In the genomic region with DNA sequence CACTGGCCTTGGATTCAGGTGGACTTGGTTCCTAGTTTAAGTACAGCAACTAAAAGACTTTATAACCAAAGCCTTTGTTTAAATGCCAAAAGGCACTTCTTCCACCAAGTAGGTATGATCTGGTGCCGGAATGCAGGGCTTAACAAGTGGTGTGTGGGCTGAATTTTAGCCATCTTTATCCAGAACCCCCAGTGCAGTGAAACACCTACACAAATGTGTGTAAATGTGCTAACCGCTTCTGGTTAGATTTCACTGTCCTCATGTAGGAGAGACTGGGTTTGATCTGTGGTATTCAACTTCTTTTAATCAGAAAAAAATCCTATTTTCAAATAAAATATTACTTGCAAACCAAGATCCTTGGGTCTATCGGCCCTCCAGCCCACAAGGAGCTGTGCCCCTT, we compare ENCODE assay signal across 20 cellular contexts. TPM values are rescaled to one million over a fixed set of nuclear protein-coding genes. Genes with fewer than 3 reads are reported as not detected.
DNase-seq lines count a peak whose midpoint lies in the region; ATAC-seq, FAIRE-seq and TF ChIP-seq lines count a peak whose summit lies in the region.
"Had no signal": no experiment of that assay in that cellular context is flagged by ENCODE, and none has a peak within 500 bp of the region (broad histone marks: within the 10 kb centered on the region; RNA-seq: fewer than 3 reads in every experiment).

No MANE protein-coding gene starts in this region.

- peaks cover 55% of the 10 kb centered on the region for H3K36me3 Mint-ChIP-seq in activated naive CD4-positive, alpha-beta T cell treated with anti-CD3 and anti-CD28 coated beads, Interleukin-2, amount 50 U/mL, for 24 hours
- peaks cover 66 to 88% of the 10 kb centered on the region in 2 donors for H3K36me3 Mint-ChIP-seq in activated naive CD4-positive, alpha-beta T cell treated with anti-CD3 and anti-CD28 coated beads, Interleukin-2, amount 50 U/mL, for 72 hours
- H3K36me3 Mint-ChIP-seq: neural progenitor cell had no signal

- no peak overlapping the region for H3K4me3 Mint-ChIP-seq in activated naive CD4-positive, alpha-beta T cell treated with anti-CD3 and anti-CD28 coated beads, Interleukin-2, amount 50 U/mL, for 24 hours
- H3K4me3 Mint-ChIP-seq: activated B cell treated with CpG ODN at 0.5 μM for 24 hours, HFFc6, neural progenitor cell had no signal

- H3K9me3 Mint-ChIP-seq in activated naive CD4-positive, alpha-beta T cell treated with anti-CD3 and anti-CD28 coated beads, Interleukin-2, amount 50 U/mL, for 24 hours: peaks cover 4% of the 10 kb centered on the region
- H3K9me3 Mint-ChIP-seq in activated naive CD4-positive, alpha-beta T cell treated with anti-CD3 and anti-CD28 coated beads, Interleukin-2, amount 50 U/mL, for 72 hours: no peaks in the 10 kb centered on the region
- H3K9me3 Mint-ChIP-seq: activated B cell treated with CpG ODN at 0.5 μM for 24 hours, HFFc6, neural progenitor cell had no signal

- no peaks in the 10 kb centered on the region for H3K36me3 ChIP-seq in HUES6 (ENCODE audit: control insufficient read depth, insufficient read depth, low read length)
- peaks cover 26 to 55% of the 10 kb centered on the region in 2 experiments for H3K36me3 ChIP-seq in GM12878 (ENCODE audit: control insufficient read depth in 2 of 2, insufficient read depth in 2 of 2, low read length in 1 of 2)
- no peaks in the 10 kb centered on the region for H3K36me3 ChIP-seq in uterus
- H3K36me3 ChIP-seq: neural progenitor cell, vagina had no signal

- SMC1A ChIA-PET in GM12878 (lab: Charles Lee; ENCODE audit: uncharacterized antibody, unreplicated experiment): interaction anchor here (2.1 kb wide), 1 partner anchor 36 kb away, joined by 10 read pairs; no protein-coding TSS in a partner anchor

- in situ Hi-C loops in GM12878 (cut with MboI): no loop called here

- H3K4me1 ChIP-seq in HUES6 (ENCODE audit: control insufficient read depth, insufficient read depth, low read length) (peaks cover 19% of the 10 kb centered on the region; the same call in 1 of the 2 replicates), GM12878 (ENCODE audit: control insufficient read depth, insufficient read depth, low read length) (peaks cover 50% of the 10 kb centered on the region), uterus (no peaks in the 10 kb centered on the region)
- H3K4me1 ChIP-seq: foreskin keratinocyte, neural progenitor cell, vagina had no signal

- H3K4me2 ChIP-seq in GM12878 (ENCODE audit: control insufficient read depth, insufficient read depth): no peak overlapping the region
- H3K4me2 ChIP-seq: KMS-11, neural progenitor cell had no signal

- CTCF ChIA-PET in GM12878 (lab: Yijun Ruan, JAX): interaction anchor here (1.8 kb wide), 1 partner anchor 17 kb away, joined by 7 read pairs; no protein-coding TSS in a partner anchor

- POLR2A ChIA-PET in GM12878 (lab: Charles Lee): interaction anchor here (0.7 to 1.6 kb wide), 2 partner anchors 10 kb away, joined by 4 read pairs; a partner anchor contains a TSS

- TF ChIP-seq CTCF in GM12878 (IDR thresholded peaks at IDR 0.05 in 2 of 3, conservative IDR thresholded peaks at IDR 0.05 in 1 of 3; ENCODE audit: control insufficient read depth in 2 of 3, extremely low read depth in 1 of 3, insufficient read depth in 1 of 3, low read depth in 3 of 3, low read length in 3 of 3): no peak
- no peak for TF ChIP-seq CTCF in uterus (IDR thresholded peaks at IDR 0.05)

- TF ChIP-seq RAD21 in GM12878 (IDR thresholded peaks at IDR 0.05; ENCODE audit: insufficient read depth, low read depth, low read length): no peak

- H2AFZ ChIP-seq in GM12878 (ENCODE audit: control insufficient read depth, low read depth, low read length): no peak overlapping the region
- H2AFZ ChIP-seq: neural progenitor cell had no signal

- H3K9me3 ChIP-seq in HUES6 (ENCODE audit: control insufficient read depth, insufficient read depth, low read depth, low read length) (no peaks in the 10 kb centered on the region), GM12878 (replicated peaks; ENCODE audit: control insufficient read depth, insufficient read depth, low read length) (no peaks in the 10 kb centered on the region), uterus (no peaks in the 10 kb centered on the region)
- H3K9me3 ChIP-seq: mucosa of descending colon, vagina had no signal

- no peak for TF ChIP-seq EP300 in GM12878 (IDR thresholded peaks at IDR 0.05; ENCODE audit: borderline replicate concordance in 1 of 2, control insufficient read depth in 1 of 2, low read depth in 2 of 2, low read length in 2 of 2)

- TF ChIP-seq POLR2A in GM12878 (IDR thresholded peaks at IDR 0.05; ENCODE audit: low read depth, low read length): peak; percentile 0; the same call in 1 of the 2 replicates
- no peak for TF ChIP-seq POLR2A in uterus (IDR thresholded peaks at IDR 0.05)

- no TSS peak for BruUV-seq in GM12878 (replicated peaks; lab: Mats Ljungman, UMichigan)

- ATAC-seq in activated naive CD4-positive, alpha-beta T cell treated with anti-CD3 and anti-CD28 coated beads, Interleukin-2, amount 50 U/mL, for 72 hours: no peak
- no peak for ATAC-seq in GM12878
- no peak for ATAC-seq in HG03565 (IDR thresholded peaks at IDR 0.05; ENCODE audit: unreplicated experiment)
- no peak for ATAC-seq in GM19463 (IDR thresholded peaks at IDR 0.05; ENCODE audit: unreplicated experiment)
- ATAC-seq: foreskin keratinocyte, mucosa of descending colon, sciatic nerve had no signal

- H3K27me3 ChIP-seq in HUES6 (ENCODE audit: control insufficient read depth, insufficient read depth, low read length) (no peaks in the 10 kb centered on the region), GM12878 (replicated peaks in 1 of 2; ENCODE audit: control insufficient read depth in 2 of 2, insufficient read depth in 2 of 2, low read length in 1 of 2) (no peaks in the 10 kb centered on the region), uterus (no peaks in the 10 kb centered on the region)
- H3K27me3 ChIP-seq: foreskin keratinocyte, neural progenitor cell, vagina had no signal

- peaks cover 94% of the 10 kb centered on the region for H3K4me1 Mint-ChIP-seq in activated naive CD4-positive, alpha-beta T cell treated with anti-CD3 and anti-CD28 coated beads, Interleukin-2, amount 50 U/mL, for 24 hours
- H3K4me1 Mint-ChIP-seq: neural progenitor cell had no signal

- intact Hi-C loops in GM12878 (cut with micrococcal nuclease; ENCODE audit: unreplicated experiment) (no loop called here), uterus (cut with DNase I; ENCODE audit: low total_unique reads) (no loop called here)

- no peak overlapping the region for H3K9ac ChIP-seq in HUES6 (ENCODE audit: low read length)
- no peak overlapping the region for H3K9ac ChIP-seq in GM12878 (ENCODE audit: control insufficient read depth, insufficient read depth, low read length)
- H3K9ac ChIP-seq: KMS-11, neural progenitor cell had no signal

- no peak for FAIRE-seq in GM12878 (lab: Jason Lieb, UNC)
- FAIRE-seq: astrocyte had no signal

- no peaks in the 10 kb centered on the region for H4K20me1 ChIP-seq in GM12878 (ENCODE audit: control insufficient read depth, insufficient read depth)

- RAD21 ChIA-PET in GM12878 (lab: Charles Lee; ENCODE audit: unreplicated experiment): no interaction called here

- H3K27ac ChIP-seq in HUES6 (ENCODE audit: low read depth, low read length) (peak overlapping the region; percentile 20; the same call in 1 of the 2 replicates), GM12878 (ENCODE audit: control insufficient read depth, insufficient read depth) (no peak overlapping the region), uterus (no peak overlapping the region)
- H3K27ac ChIP-seq: foreskin keratinocyte, KMS-11, neural progenitor cell, vagina had no signal

- H3K4me3 ChIP-seq in HUES6 (ENCODE audit: low read depth, low read length): no peak overlapping the region
- H3K4me3 ChIP-seq in GM12878: no peak overlapping the region
- no peak overlapping the region for H3K4me3 ChIP-seq in uterus
- H3K4me3 ChIP-seq: mucosa of descending colon, neural progenitor cell, vagina had no signal

- H3K27ac Mint-ChIP-seq in activated naive CD4-positive, alpha-beta T cell treated with anti-CD3 and anti-CD28 coated beads, Interleukin-2, amount 50 U/mL, for 24 hours: peak overlapping the region; percentile 35
- H3K27ac Mint-ChIP-seq in activated naive CD4-positive, alpha-beta T cell treated with anti-CD3 and anti-CD28 coated beads, Interleukin-2, amount 50 U/mL, for 72 hours: peak overlapping the region in 1 of 2 donors; percentile 53
- H3K27ac Mint-ChIP-seq: HFFc6, neural progenitor cell had no signal

- H3K27me3 Mint-ChIP-seq in activated naive CD4-positive, alpha-beta T cell treated with anti-CD3 and anti-CD28 coated beads, Interleukin-2, amount 50 U/mL, for 24 hours: no peaks in the 10 kb centered on the region
- H3K27me3 Mint-ChIP-seq: activated B cell treated with CpG ODN at 0.5 μM for 24 hours; CD4-positive, CD25-positive, alpha-beta regulatory T cell had no signal

- DNase-seq in activated naive CD4-positive, alpha-beta T cell treated with anti-CD3 and anti-CD28 coated beads, Interleukin-2, amount 50 U/mL, for 72 hours (ENCODE audit: low spot score in 2 of 2): no peak
- DNase-seq in GM12878 (ENCODE audit: low read depth, low spot score): no peak
- no peak for DNase-seq in uterus
- DNase-seq: activated B cell treated with CpG ODN at 0.5 μM for 24 hours; CD4-positive, CD25-positive, alpha-beta regulatory T cell; DMS53; foreskin keratinocyte; HFFc6; mucosa of descending colon; NCI-H187; NCI-H774 had no signal

- peaks cover 79% of the 10 kb centered on the region for H3K79me2 ChIP-seq in GM12878 (ENCODE audit: control insufficient read depth, insufficient read depth, low read length)

- WGBS in GM12878 (ENCODE audit: insufficient coverage, insufficient replicate concordance, low lambda C conversion rate, missing lambda C conversion rate): 85% methylated on average over 3 of the region's 3 CpGs

RNA-seq across cellular contexts. Expression of a gene that starts 10.3 kb away (rescaled TPM):
- 10 to 100 TPM; 84.3 to 96.3 TPM for total RNA-seq in activated naive CD4-positive, alpha-beta T cell treated with anti-CD3 and anti-CD28 coated beads, Interleukin-2, amount 50 U/mL, for 72 hours
- total RNA-seq in GM12878 (2013; cell fraction: nucleolus; rRNA removed): 1,111 and 1,167 TPM in 2 replicates
- total RNA-seq in GM12878 (2014; rRNA removed) (121 and 136 TPM in 2 replicates), GM12878 (2014; rRNA removed; fragmentation: Illumina TruSeq; extraction: Trizol) (134 and 145 TPM in 2 replicates), GM12878 (2021) (125 and 140 TPM in 2 replicates), uterus (under 1 TPM in 2 of 4 donors, not detected in 2; 0.09 to 0.26 TPM)
- polyA plus RNA-seq in GM12878 (2011; ENCODE audit: low read depth): 41.2 TPM
- polyA plus RNA-seq in GM12878 (2011; rRNA removed) (260 and 289 TPM in 2 replicates), GM12878 (2014; fragmentation: Illumina TruSeq; extraction: Trizol) (134 and 155 TPM in 2 replicates), GM12878 (2014; fragmentation: Nextera tagmentation; extraction: Ambion mirVana) (100 to 1,000 TPM; 128 to 145 TPM), GM12878 (2014; rRNA removed) (154 and 204 TPM in 2 replicates), GM12878 (2016; fragmentation: Nextera tagmentation; extraction: Ambion mirVana) (10 to 100 TPM; 87.3 to 89.7 TPM)
- polyA plus RNA-seq in GM12878 (2011; cell fraction: cytosol; rRNA removed): 194 and 205 TPM in 2 replicates
- 385 and 567 TPM in 2 replicates for polyA plus RNA-seq in GM12878 (2011; cell fraction: nucleus; rRNA removed)
- polyA plus RNA-seq in GM12878 (2012): 73.7 and 121 TPM in 2 replicates
- 378 and 409 TPM in 2 replicates for polyA minus RNA-seq in GM12878 (2011; rRNA and poly(A)+ RNA removed)
- 105 and 108 TPM in 2 replicates for polyA minus RNA-seq in GM12878 (2011; cell fraction: cytosol; rRNA and poly(A)+ RNA removed)
- polyA minus RNA-seq in GM12878 (2011; cell fraction: nucleus; rRNA and poly(A)+ RNA removed): 309 and 389 TPM in 2 replicates
- total RNA-seq: astrocyte, foreskin keratinocyte, HFFc6 had no signal
- polyA plus RNA-seq: foreskin keratinocyte had no signal

RNA-seq across cellular contexts. Expression of a gene that starts 57.3 kb away (rescaled TPM):
- 10 to 100 TPM; 14.9 to 37.0 TPM for total RNA-seq in activated naive CD4-positive, alpha-beta T cell treated with anti-CD3 and anti-CD28 coated beads, Interleukin-2, amount 50 U/mL, for 72 hours
- 245 and 258 TPM in 2 replicates for total RNA-seq in GM12878 (2013; cell fraction: nucleolus; rRNA removed)
- total RNA-seq in GM12878 (2014; rRNA removed) (12.3 and 15.2 TPM in 2 replicates), GM12878 (2014; rRNA removed; fragmentation: Illumina TruSeq; extraction: Trizol) (13.8 and 14.5 TPM in 2 replicates), GM12878 (2021) (10.4 and 14.2 TPM in 2 replicates), uterus (1 to 10 TPM; 1.8 to 4.1 (median 3.1) TPM)
- 12.7 TPM for polyA plus RNA-seq in GM12878 (2011; ENCODE audit: low read depth)
- polyA plus RNA-seq in GM12878 (2011; rRNA removed) (18.1 and 20.8 TPM in 2 replicates), GM12878 (2014; fragmentation: Illumina TruSeq; extraction: Trizol) (20.3 and 26.6 TPM in 2 replicates), GM12878 (2014; fragmentation: Nextera tagmentation; extraction: Ambion mirVana) (1 to 10 TPM; 3.4 to 6.8 TPM), GM12878 (2014; rRNA removed) (9.3 and 11.2 TPM in 2 replicates), GM12878 (2016; fragmentation: Nextera tagmentation; extraction: Ambion mirVana) (1 to 10 TPM; 7.5 to 7.9 TPM)
- 7.7 and 7.8 TPM in 2 replicates for polyA plus RNA-seq in GM12878 (2011; cell fraction: cytosol; rRNA removed)
- 20.4 and 23.3 TPM in 2 replicates for polyA plus RNA-seq in GM12878 (2011; cell fraction: nucleus; rRNA removed)
- 9.2 and 10.5 TPM in 2 replicates for polyA plus RNA-seq in GM12878 (2012)
- polyA minus RNA-seq in GM12878 (2011; rRNA and poly(A)+ RNA removed): 21.3 and 24.2 TPM in 2 replicates
- 2.3 and 2.4 TPM in 2 replicates for polyA minus RNA-seq in GM12878 (2011; cell fraction: cytosol; rRNA and poly(A)+ RNA removed)
- polyA minus RNA-seq in GM12878 (2011; cell fraction: nucleus; rRNA and poly(A)+ RNA removed): 16.3 and 17.8 TPM in 2 replicates
- total RNA-seq: astrocyte, foreskin keratinocyte, HFFc6 had no signal
- polyA plus RNA-seq: foreskin keratinocyte had no signal

Comparison
In these comparisons a context has a peak if more than half of its experiments do, and no peak if none do; other contexts are left out.
1. RNA of a gene that starts 10.3 kb away (total RNA-seq): 121 to 1,167 TPM in GM12878 and 84.3 to 96.3 TPM in activated naive CD4-positive, alpha-beta T cell treated with anti-CD3 and anti-CD28 coated beads, Interleukin-2, amount 50 U/mL, for 72 hours; 0.09 to 0.26 TPM in uterus; every median in the first group is over 10 times any median in the second.